2 cellular contexts compared by ENCODE assay signal in genomic region chr1:201258132-201258531, GRCh38. TPM values are rescaled to one million over a fixed set of nuclear protein-coding genes. Genes with fewer than 3 reads are reported as not detected.
"Had no signal": no experiment of that assay in that cellular context is flagged by ENCODE, and none has a peak within 500 bp of the region (broad histone marks: within the 10 kb centered on the region; RNA-seq: fewer than 3 reads in every experiment).

No MANE protein-coding gene starts in this region.

RNA-seq across cellular contexts. Expression of gene PKP1, which starts 25.2 kb away (rescaled TPM):
- total RNA-seq: G401, GM12878 had no signal
